Comparison of ENCODE assay signal across 10 cellular contexts in genomic region chr12:111443086-111443485, GRCh38. TPM values are rescaled to one million over a fixed set of nuclear protein-coding genes. Genes with fewer than 3 reads are reported as not detected.
DNase-seq lines count a peak whose midpoint lies in the region; ATAC-seq and TF ChIP-seq lines count a peak whose summit lies in the region.
"Had no signal": no experiment of that assay in that cellular context is flagged by ENCODE, and none has a peak within 500 bp of the region (broad histone marks: within the 10 kb centered on the region; RNA-seq: fewer than 3 reads in every experiment).

No MANE protein-coding gene starts in this region.

- H3K4me2 ChIP-seq in mesenchymal stem cell (ENCODE audit: low read length, poor library complexity, severe bottlenecking) = no peak overlapping the region

- H3K9me3 Mint-ChIP-seq in type B pancreatic cell = no peaks in the 10 kb centered on the region

- no peak overlapping the region for H3K4me3 Mint-ChIP-seq in type B pancreatic cell

- no peak overlapping the region for H3K23ac ChIP-seq in mesenchymal stem cell (ENCODE audit: low read length in 2 of 2)

- no peak overlapping the region for H2AFZ ChIP-seq in mesenchymal stem cell (ENCODE audit: low read depth, low read length)

- ATAC-seq in left cardiac atrium = no peak

- no peak overlapping the region for H4K8ac ChIP-seq in mesenchymal stem cell (ENCODE audit: low read length)

- H3K36me3 ChIP-seq in mesenchymal stem cell (ENCODE audit: control insufficient read depth in 1 of 2, insufficient read depth in 2 of 2, low read depth in 1 of 2, low read length in 2 of 2) = peaks cover 64 to 70% of the 10 kb centered on the region in 2 experiments

- no peaks in the 10 kb centered on the region for H3K9me3 ChIP-seq in mesenchymal stem cell (ENCODE audit: control insufficient read depth, low read length)

- H3K4ac ChIP-seq in mesenchymal stem cell (ENCODE audit: low read depth in 1 of 2, low read length in 2 of 2) = no peak overlapping the region

- intact Hi-C loops in cardiac septum (cut with DNase I) (no loop called here), left cardiac atrium (cut with DNase I) (no loop called here)

- peaks cover 8% of the 10 kb centered on the region for H3K36me3 Mint-ChIP-seq in type B pancreatic cell

- H2BK15ac ChIP-seq in mesenchymal stem cell (ENCODE audit: low read depth, poor library complexity, severe bottlenecking) = no peak overlapping the region

- H3K27me3 ChIP-seq in mesenchymal stem cell (ENCODE audit: control insufficient read depth in 1 of 2, insufficient read depth in 1 of 2, low read length in 2 of 2) = no peaks in the 10 kb centered on the region

- no peak overlapping the region for H2BK120ac ChIP-seq in mesenchymal stem cell (ENCODE audit: low read depth, low read length)

- peaks cover 16% of the 10 kb centered on the region for H3K4me1 Mint-ChIP-seq in type B pancreatic cell (ENCODE audit: unreplicated experiment)

- peak overlapping the region; percentile 24 for H2AK5ac ChIP-seq in mesenchymal stem cell (ENCODE audit: low read length, severe bottlenecking)

- H2BK12ac ChIP-seq in mesenchymal stem cell (ENCODE audit: low read length in 2 of 2) = no peak overlapping the region

- 96% methylated on average over 7 of the region's 7 CpGs for WGBS in mesenchymal stem cell

- H3K27ac ChIP-seq in angular gyrus (ENCODE audit: low read depth, low read length) (peak overlapping the region; percentile 38), mesenchymal stem cell (ENCODE audit: low read length, poor library complexity, severe bottlenecking) (peak overlapping the region; percentile 2)
- H3K27ac ChIP-seq: C4-2B had no signal

- peak overlapping the region; percentile 22 for H3K9ac ChIP-seq in mesenchymal stem cell (ENCODE audit: low read length)

- H2BK5ac ChIP-seq in mesenchymal stem cell (ENCODE audit: low read depth, low read length, poor library complexity, severe bottlenecking) = no peak overlapping the region

- peak overlapping the region; percentile 20 for H3K27ac Mint-ChIP-seq in type B pancreatic cell

- no peaks in the 10 kb centered on the region for H3K27me3 Mint-ChIP-seq in type B pancreatic cell

- H3K18ac ChIP-seq in mesenchymal stem cell (ENCODE audit: low read depth in 1 of 2, low read length in 2 of 2) = peak overlapping the region in 1 of 2 experiments; percentile 51

- TF ChIP-seq CTCF in type B pancreatic cell (conservative IDR thresholded peaks at IDR 0.05) = no peak

- DNase-seq in cardiac septum (ENCODE audit: low spot score) = peak; percentile 57
- no peak for DNase-seq in left cardiac atrium
- DNase-seq in mesenchymal stem cell = no peak
- DNase-seq in type B pancreatic cell (ENCODE audit: extremely low spot score, unreplicated experiment) = no peak
- DNase-seq in HUDEP-2 (lab: John Stamatoyannopoulos, UW; ENCODE audit: unreplicated experiment in 76 of 76) = no peak
- DNase-seq in NCI-H1694 treated with DMSO at 0.1 percent for 48 hours (lab: John Stamatoyannopoulos, UW) = no peak
- DNase-seq in EL = no peak
- DNase-seq: activated gamma-delta T cell treated with Interleukin-2 at 50 U/mL for 16 hours had no signal

- no peak overlapping the region for H3K4me3 ChIP-seq in mesenchymal stem cell (ENCODE audit: insufficient read depth in 1 of 2, low read depth in 1 of 2, low read length in 2 of 2)

- H3K14ac ChIP-seq in mesenchymal stem cell (ENCODE audit: low read length in 2 of 2) = no peak overlapping the region

- peak overlapping the region; percentile 9 for H4K91ac ChIP-seq in mesenchymal stem cell (ENCODE audit: low read length)

- peaks cover 69% of the 10 kb centered on the region for H3K4me1 ChIP-seq in mesenchymal stem cell (ENCODE audit: control insufficient read depth, insufficient read depth, low read depth, low read length)

- no peaks in the 10 kb centered on the region for H3K79me1 ChIP-seq in mesenchymal stem cell (replicated peaks; ENCODE audit: low read length, poor library complexity, severe bottlenecking)

RNA-seq across cellular contexts. Expression of gene SH2B3, which starts 37.4 kb away (rescaled TPM):
- total RNA-seq in cardiac septum (33.7 TPM), left cardiac atrium (10 to 100 TPM; 27.1 to 39.6 TPM), type B pancreatic cell (ENCODE audit: low replicate concordance) (2.4 and 5.2 TPM in 2 replicates)
- 50.8 TPM for polyA plus RNA-seq in mesenchymal stem cell (2013, experiment 1 of 2)
- polyA plus RNA-seq in mesenchymal stem cell (2013, experiment 2 of 2) = 50.3 TPM
